16 cellular contexts compared by ENCODE assay signal in genomic region chr6:4322846-4323309, GRCh38.
DNase-seq lines count a peak whose midpoint lies in the region; ATAC-seq and TF ChIP-seq lines count a peak whose summit lies in the region.
"Had no signal": no experiment of that assay in that cellular context is flagged by ENCODE, and none has a peak within 500 bp of the region (broad histone marks: within the 10 kb centered on the region; RNA-seq: fewer than 3 reads in every experiment).

No MANE protein-coding gene starts in this region.

- H3K9me3 Mint-ChIP-seq in Calu3 (ENCODE audit: low read depth, unreplicated experiment): no peaks in the 10 kb centered on the region
- H3K9me3 Mint-ChIP-seq: activated naive CD4-positive, alpha-beta T cell treated with anti-CD3 and anti-CD28 coated beads for 36 hours had no signal

- H3K36me3 Mint-ChIP-seq in Calu3 (ENCODE audit: insufficient read depth, unreplicated experiment): peaks cover 4% of the 10 kb centered on the region
- H3K36me3 Mint-ChIP-seq: activated CD8-positive, alpha-beta memory T cell treated with anti-CD3 and anti-CD28 coated beads, Interleukin-2, amount 10 ng/mL, durations not matched to agents 7 days and 5 days had no signal

- ATAC-seq in omental fat pad (ENCODE audit: low FRiP score): peak; percentile 50
- no peak for ATAC-seq in HG02884 (IDR thresholded peaks at IDR 0.05; ENCODE audit: unreplicated experiment)
- ATAC-seq: activated CD8-positive, alpha-beta memory T cell treated with anti-CD3 and anti-CD28 coated beads, Interleukin-2, amount 10 ng/mL, durations not matched to agents 7 days and 5 days had no signal

- peak overlapping the region; percentile 96 for H3K27ac ChIP-seq in epithelial cell of prostate
- H3K27ac ChIP-seq: VCaP had no signal

- intact Hi-C loops in Calu3 (cut with micrococcal nuclease; ENCODE audit: unreplicated experiment): no loop called here

- no TSS peak for BruUV-seq in Calu3 (replicated peaks; lab: Mats Ljungman, UMichigan)

- CTCF ChIA-PET in Calu3 (lab: Charles Lee): interaction anchor here (0.7 kb wide), 1 partner anchor 680 kb away, joined by 3 read pairs; no protein-coding TSS in a partner anchor

- no peaks in the 10 kb centered on the region for H3K27me3 Mint-ChIP-seq in Calu3 (ENCODE audit: unreplicated experiment)

- peak overlapping the region; percentile 2 for H3K27ac Mint-ChIP-seq in Calu3 (ENCODE audit: unreplicated experiment)
- H3K27ac Mint-ChIP-seq: activated CD8-positive, alpha-beta memory T cell treated with anti-CD3 and anti-CD28 coated beads, Interleukin-2, amount 10 ng/mL, durations not matched to agents 7 days and 5 days; activated naive CD4-positive, alpha-beta T cell treated with anti-CD3 and anti-CD28 coated beads for 36 hours had no signal

- DNase-seq in Calu3 (no peak), NCI-H69 (lab: John Stamatoyannopoulos, UW) (peak; percentile 4), epithelial cell of prostate (ENCODE audit: low read depth, low spot score) (no peak), omental fat pad (ENCODE audit: low spot score) (no peak), retina (no peak), occipital lobe (lab: John Stamatoyannopoulos, UW) (no peak)
- DNase-seq in NK-92 treated with Interleukin-12 subunit alpha and Interleukin-12 subunit beta, amount 100 ng/mL, for 24 hours (lab: John Stamatoyannopoulos, UW): no peak
- DNase-seq: activated CD8-positive, alpha-beta memory T cell treated with anti-CD3 and anti-CD28 coated beads, Interleukin-2, amount 10 ng/mL, durations not matched to agents 7 days and 5 days; activated naive CD4-positive, alpha-beta T cell treated with anti-CD3 and anti-CD28 coated beads for 36 hours; DND-41; NCI-H2081 treated with DMSO at 0.1 percent for 48 hours; NCI-H82; posterior cingulate gyrus; stimulated activated CD4-positive, alpha-beta T cell treated with anti-CD3 and anti-CD28 coated beads, Interleukin-2, amount 100 ng/mL, for 48 hours had no signal

- no peak overlapping the region for H3K4me3 Mint-ChIP-seq in Calu3 (ENCODE audit: low read depth, unreplicated experiment)
- H3K4me3 Mint-ChIP-seq: activated CD8-positive, alpha-beta memory T cell treated with anti-CD3 and anti-CD28 coated beads, Interleukin-2, amount 10 ng/mL, durations not matched to agents 7 days and 5 days; activated naive CD4-positive, alpha-beta T cell treated with anti-CD3 and anti-CD28 coated beads for 36 hours had no signal

- TF ChIP-seq CTCF in Calu3 (IDR thresholded peaks at IDR 0.05; ENCODE audit: unreplicated experiment) (no peak), omental fat pad (IDR thresholded peaks at IDR 0.05) (no peak)

- peaks cover 28% of the 10 kb centered on the region for H3K4me1 Mint-ChIP-seq in Calu3 (ENCODE audit: low read depth, unreplicated experiment)
- H3K4me1 Mint-ChIP-seq: activated CD8-positive, alpha-beta memory T cell treated with anti-CD3 and anti-CD28 coated beads, Interleukin-2, amount 10 ng/mL, durations not matched to agents 7 days and 5 days had no signal
